ENCODE assay signal across 31 cellular contexts in the genomic region with DNA sequence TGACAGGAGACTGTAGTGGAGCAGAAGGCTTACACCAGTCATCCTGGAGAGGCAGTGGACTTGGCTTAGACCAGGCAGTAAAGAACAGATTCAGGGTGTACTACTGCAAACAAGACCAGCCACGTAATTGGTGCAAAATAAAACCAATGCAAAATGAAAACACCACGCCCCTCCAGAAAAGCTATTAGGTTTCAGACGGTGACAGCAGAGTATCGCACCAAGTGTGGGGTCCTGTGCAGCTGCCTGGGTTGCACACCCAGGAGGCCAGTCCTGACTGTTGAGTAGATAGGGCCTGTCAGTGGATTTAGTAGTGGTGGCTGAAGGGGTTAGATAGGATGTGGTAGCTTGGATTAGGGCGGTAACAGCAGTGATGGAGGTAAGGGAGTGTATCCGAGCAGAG. TPM values are rescaled to one million over a fixed set of nuclear protein-coding genes. Genes with fewer than 3 reads are reported as not detected.
"Had no signal": no experiment of that assay in that cellular context is flagged by ENCODE, and none has a peak within 500 bp of the region (broad histone marks: within the 10 kb centered on the region; RNA-seq: fewer than 3 reads in every experiment).

No MANE protein-coding gene starts in this region.

- H3K27me3 Mint-ChIP-seq: activated CD4-positive, alpha-beta memory T cell treated with anti-CD3 and anti-CD28 coated beads for 36 hours; activated CD4-positive, alpha-beta T cell treated with anti-CD3 and anti-CD28 coated beads, Interleukin-2, amount 10 ng/mL, durations not matched to agents 7 days and 5 days; activated naive CD4-positive, alpha-beta T cell treated with anti-CD3 and anti-CD28 coated beads, Interleukin-2, amount 10 ng/mL, durations not matched to agents 7 days and 5 days; activated naive CD8-positive, alpha-beta T cell treated with anti-CD3 and anti-CD28 coated beads for 36 hours had no signal

- H3K4me3 ChIP-seq: SJSA1 had no signal

- H3K9me3 Mint-ChIP-seq: activated CD4-positive, alpha-beta memory T cell treated with anti-CD3 and anti-CD28 coated beads for 36 hours; activated CD4-positive, alpha-beta T cell treated with anti-CD3 and anti-CD28 coated beads, Interleukin-2, amount 10 ng/mL, durations not matched to agents 7 days and 5 days; activated naive CD4-positive, alpha-beta T cell treated with anti-CD3 and anti-CD28 coated beads, Interleukin-2, amount 10 ng/mL, durations not matched to agents 7 days and 5 days; activated naive CD8-positive, alpha-beta T cell treated with anti-CD3 and anti-CD28 coated beads for 36 hours; activated T-cell treated with anti-CD3 and anti-CD28 coated beads, Interleukin-2, amount 50 U/mL, for 72 hours; activated T-helper 2 cell treated with anti-CD3 and anti-CD28 coated beads, Interferon-gamma antibody, Interleukin-2, Interleukin-4, amounts not matched to agents 10 μg/mL and 5 μg/mL and 100 μg/mL, durations not matched to agents 14 hours and 24 hours and 36 hours; T-helper 1 cell treated with Interleukin-12 subunit alpha and Interleukin-12 subunit beta and Interleukin-4 antibody, amounts not matched to agents 30 μg/mL and 1 μg/mL, for 36 hours; WTC11 had no signal

- DNase-seq: activated CD4-positive, alpha-beta memory T cell treated with anti-CD3 and anti-CD28 coated beads for 36 hours; activated CD4-positive, alpha-beta T cell treated with anti-CD3 and anti-CD28 coated beads, Interleukin-2, amount 10 ng/mL, durations not matched to agents 7 days and 5 days; activated CD4-positive, CD25-positive, alpha-beta regulatory T cell treated with anti-CD3 and anti-CD28 coated beads, Interleukin-2, amount 50 U/mL, for 72 hours; activated CD8-positive, alpha-beta memory T cell treated with anti-CD3 and anti-CD28 coated beads, Interleukin-2, amount 50 U/mL, for 4 hours; activated gamma-delta T cell treated with Interleukin-2 at 50 U/mL for 16 hours; activated naive CD4-positive, alpha-beta T cell treated with anti-CD3 and anti-CD28 coated beads, Interleukin-2, amount 10 ng/mL, durations not matched to agents 7 days and 5 days; activated naive CD8-positive, alpha-beta T cell treated with anti-CD3 and anti-CD28 coated beads for 36 hours; activated T-cell treated with anti-CD3 and anti-CD28 coated beads, Interleukin-2, amount 50 U/mL, for 72 hours; KBM-7; NCI-H1092; NCI-H1417; NCI-H1930; NCI-H345; NCI-H510A; NCI-H526 treated with DMSO at 0.1 percent for 48 hours; NCI-H82; OCI-M1; Right ventricle myocardium superior; RPMI8226; T-helper 9 cell had no signal

- H3K4me3 Mint-ChIP-seq: activated CD4-positive, alpha-beta memory T cell treated with anti-CD3 and anti-CD28 coated beads for 36 hours; activated CD4-positive, alpha-beta T cell treated with anti-CD3 and anti-CD28 coated beads, Interleukin-2, amount 10 ng/mL, durations not matched to agents 7 days and 5 days; activated naive CD4-positive, alpha-beta T cell treated with anti-CD3 and anti-CD28 coated beads, Interleukin-2, amount 10 ng/mL, durations not matched to agents 7 days and 5 days; activated naive CD8-positive, alpha-beta T cell treated with anti-CD3 and anti-CD28 coated beads for 36 hours; activated T-cell treated with anti-CD3 and anti-CD28 coated beads, Interleukin-2, amount 50 U/mL, for 72 hours; T-helper 1 cell treated with Interleukin-12 subunit alpha and Interleukin-12 subunit beta and Interleukin-4 antibody, amounts not matched to agents 30 μg/mL and 1 μg/mL, for 36 hours; WTC11 had no signal

- H3K27ac ChIP-seq: SJSA1 had no signal

- H3K27ac Mint-ChIP-seq: activated CD4-positive, alpha-beta memory T cell treated with anti-CD3 and anti-CD28 coated beads for 36 hours; activated CD4-positive, alpha-beta T cell treated with anti-CD3 and anti-CD28 coated beads, Interleukin-2, amount 10 ng/mL, durations not matched to agents 7 days and 5 days; activated naive CD4-positive, alpha-beta T cell treated with anti-CD3 and anti-CD28 coated beads, Interleukin-2, amount 10 ng/mL, durations not matched to agents 7 days and 5 days; activated naive CD8-positive, alpha-beta T cell treated with anti-CD3 and anti-CD28 coated beads for 36 hours; activated T-cell treated with anti-CD3 and anti-CD28 coated beads, Interleukin-2, amount 50 U/mL, for 72 hours; activated T-helper 2 cell treated with anti-CD3 and anti-CD28 coated beads, Interferon-gamma antibody, Interleukin-2, Interleukin-4, amounts not matched to agents 10 μg/mL and 5 μg/mL and 100 μg/mL, durations not matched to agents 14 hours and 24 hours and 36 hours; T-helper 1 cell treated with Interleukin-12 subunit alpha and Interleukin-12 subunit beta and Interleukin-4 antibody, amounts not matched to agents 30 μg/mL and 1 μg/mL, for 36 hours; WTC11 had no signal

- H3K27me3 ChIP-seq: SJSA1 had no signal

- ATAC-seq: activated T-cell treated with anti-CD3 and anti-CD28 coated beads, Interleukin-2, amount 50 U/mL, for 72 hours; Panc1; WTC11 had no signal

RNA-seq across cellular contexts. Expression of a gene that starts 37.3 kb away (rescaled TPM):
- total RNA-seq: activated CD4-positive, alpha-beta memory T cell treated with anti-CD3 and anti-CD28 coated beads for 36 hours; activated CD4-positive, alpha-beta T cell treated with anti-CD3 and anti-CD28 coated beads, Interleukin-2, amount 10 ng/mL, durations not matched to agents 7 days and 5 days; activated CD8-positive, alpha-beta memory T cell treated with anti-CD3 and anti-CD28 coated beads for 36 hours; activated naive CD8-positive, alpha-beta T cell treated with anti-CD3 and anti-CD28 coated beads for 36 hours; activated T-cell treated with anti-CD3 and anti-CD28 coated beads, Interleukin-2, amount 50 U/mL, for 72 hours; cardiac septum; cerebellum; LHCN-M2; M059J; Right ventricle myocardium superior; SJSA1 had no signal
- polyA plus RNA-seq: adipose tissue had no signal
